Comparison of ENCODE assay signal across 27 cellular contexts in genomic region chr1:14765773-14766172, GRCh38.
DNase-seq lines count a peak whose midpoint lies in the region; ATAC-seq, FAIRE-seq and TF ChIP-seq lines count a peak whose summit lies in the region.
"Had no signal": no experiment of that assay in that cellular context is flagged by ENCODE, and none has a peak within 500 bp of the region (broad histone marks: within the 10 kb centered on the region; RNA-seq: fewer than 3 reads in every experiment).

No MANE protein-coding gene starts in this region.

- TF ChIP-seq RAD21 in H1 (IDR thresholded peaks at IDR 0.05 in 1 of 2, conservative IDR thresholded peaks at IDR 0.05 in 1 of 2; ENCODE audit: low read depth in 2 of 2, low read length in 2 of 2): no peak

- intact Hi-C loops in left ventricle myocardium inferior (cut with micrococcal nuclease): no loop called here
- intact Hi-C loops in transverse colon (cut with DNase I; ENCODE audit: low total_unique reads): no loop called here

- TF ChIP-seq EP300 in H1 (IDR thresholded peaks at IDR 0.05; ENCODE audit: borderline replicate concordance in 1 of 2, low read depth in 2 of 2, low read length in 2 of 2): no peak
- no peak for TF ChIP-seq EP300 in transverse colon (IDR thresholded peaks at IDR 0.05; ENCODE audit: low read depth)

- H3K27me3 ChIP-seq in H1 (replicated peaks in 1 of 4; ENCODE audit: control insufficient read depth in 3 of 4, extremely low read depth in 1 of 4, insufficient read depth in 3 of 4, low read length in 3 of 4) (no peaks in the 10 kb centered on the region; a peak in 1 of 7 replicates), left ventricle myocardium inferior (ENCODE audit: low read depth) (peaks cover 72% of the 10 kb centered on the region), transverse colon (no peaks in the 10 kb centered on the region)

- no peaks in the 10 kb centered on the region for H3K79me1 ChIP-seq in H1 (ENCODE audit: low read depth, low read length)

- H2BK12ac ChIP-seq in H1 (ENCODE audit: low read depth, low read length): peak overlapping the region; percentile 75

- H2BK120ac ChIP-seq in H1 (replicated peaks; ENCODE audit: low read depth, low read length): no peak overlapping the region

- WGBS in H1 (ENCODE audit: extremely low coverage in 1 of 2, insufficient coverage in 1 of 2, insufficient read length in 1 of 2, insufficient replicate concordance in 2 of 2, low coverage in 1 of 2, low lambda C conversion rate in 2 of 2, missing lambda C conversion rate in 1 of 2), 2 experiments: 93% methylated on average over 6 of the region's 8 CpGs; no CpG with 5 or more reads in 1 of the 2 experiments
- 83 to 89% methylated on average over 7 to 8 of the region's 8 CpGs for WGBS in transverse colon (ENCODE audit: low coverage in 1 of 2), 2 donors

- no peaks in the 10 kb centered on the region for H4K20me1 ChIP-seq in H1 (replicated peaks in 1 of 2; ENCODE audit: control insufficient read depth in 1 of 2, insufficient read depth in 2 of 2, low read length in 2 of 2)

- peak overlapping the region; percentile 8 for H2BK20ac ChIP-seq in H1 (ENCODE audit: low read length)

- H3K9ac ChIP-seq in H1 (replicated peaks in 1 of 4; ENCODE audit: extremely low read depth in 1 of 4, low read depth in 3 of 4, low read length in 3 of 4): no peak overlapping the region
- H3K9ac ChIP-seq: KMS-11 had no signal

- no peak overlapping the region for H4K91ac ChIP-seq in H1 (replicated peaks; ENCODE audit: insufficient read length, low read length)

- no peaks in the 10 kb centered on the region for H3K79me2 ChIP-seq in H1 (ENCODE audit: control insufficient read depth in 1 of 2, insufficient read depth in 2 of 2, low read length in 2 of 2)

- H3K23ac ChIP-seq in H1 (ENCODE audit: insufficient read length): no peak overlapping the region

- TF ChIP-seq CTCF in H1 (IDR thresholded peaks at IDR 0.05; ENCODE audit: control extremely low read depth in 1 of 3, insufficient read depth in 1 of 3, low read depth in 1 of 3, low read length in 3 of 3) (no peak), left ventricle myocardium inferior (IDR thresholded peaks at IDR 0.05; ENCODE audit: borderline replicate concordance) (no peak), transverse colon (IDR thresholded peaks at IDR 0.05) (no peak)

- peaks cover 8 to 19% (median 13%) of the 10 kb centered on the region in 4 experiments for H3K4me1 ChIP-seq in H1 (replicated peaks in 1 of 4; ENCODE audit: control insufficient read depth in 3 of 4, insufficient read depth in 4 of 4, low read length in 3 of 4)
- H3K4me1 ChIP-seq in left ventricle myocardium inferior: no peaks in the 10 kb centered on the region
- H3K4me1 ChIP-seq in transverse colon: no peaks in the 10 kb centered on the region
- H3K4me1 ChIP-seq: SJCRH30, stomach had no signal

- TF ChIP-seq POLR2A in H1 (IDR thresholded peaks at IDR 0.05; ENCODE audit: control extremely low read depth in 1 of 2, low read depth in 2 of 2, low read length in 2 of 2) (no peak), transverse colon (IDR thresholded peaks at IDR 0.05) (no peak)

- no peak overlapping the region for H2BK5ac ChIP-seq in H1 (ENCODE audit: low read depth, low read length)

- no peak overlapping the region for H3K56ac ChIP-seq in H1 (replicated peaks; ENCODE audit: insufficient read length, low read depth, low read length)

- peak overlapping the region; percentile 91; the same call in 1 of the 2 replicates for H2AK5ac ChIP-seq in H1 (ENCODE audit: low read depth, low read length)

- FAIRE-seq in H1 (lab: Jason Lieb, UNC): no peak
- FAIRE-seq: HTR-8/SVneo had no signal

- H3K23me2 ChIP-seq in H1 (ENCODE audit: low read depth, low read length): no peaks in the 10 kb centered on the region

- H4K5ac ChIP-seq in H1 (ENCODE audit: insufficient read length, low read depth, low read length): no peak overlapping the region

- ATAC-seq in GM21737 (IDR thresholded peaks at IDR 0.05; ENCODE audit: unreplicated experiment) (no peak), HG02885 (IDR thresholded peaks at IDR 0.05; ENCODE audit: poor library complexity, unreplicated experiment) (no peak)
- ATAC-seq: right cardiac atrium had no signal

- H3K4me3 ChIP-seq in H1 (ENCODE audit: extremely low read depth in 1 of 4, insufficient read depth in 2 of 4, low read depth in 3 of 4, low read length in 4 of 4) (no peak overlapping the region), left ventricle myocardium inferior (no peak overlapping the region), transverse colon (no peak overlapping the region)
- H3K4me3 ChIP-seq: dorsolateral prefrontal cortex, SJCRH30, stomach had no signal

- CTCF ChIA-PET in H1 (lab: Charles Lee; ENCODE audit: partially characterized antibody): interaction anchor here (0.8 to 8.0 kb wide), 4 partner anchors 12 to 162 kb away, joined by 3 to 77 read pairs (median 4); no protein-coding TSS in a partner anchor

- no peak overlapping the region for H2BK15ac ChIP-seq in H1 (ENCODE audit: low read length)

- POLR2A ChIA-PET in H1 (lab: Charles Lee; ENCODE audit: partially characterized antibody): no interaction called here

- in situ Hi-C loops in Caki2 (cut with HindIII; ENCODE audit: low pct_unique_long_range_greater_than_20kb, low sequenced_read_pairs): no loop called here
- in situ Hi-C loops in transverse colon (cut with MboI; ENCODE audit: low pct_ligation_motif_present in 1 of 4, low pct_unique_long_range_greater_than_20kb in 1 of 4, low sequenced_read_pairs in 3 of 4): no loop called here

- no peak overlapping the region for H2AFZ ChIP-seq in H1 (ENCODE audit: low read length)

- H3K18ac ChIP-seq in H1 (ENCODE audit: extremely low read depth, low read length): no peak overlapping the region; the same call in 1 of the 2 replicates

- no peaks in the 10 kb centered on the region for H3K36me3 ChIP-seq in H1 (ENCODE audit: control insufficient read depth in 2 of 4, insufficient read depth in 4 of 4, low read length in 3 of 4)
- H3K36me3 ChIP-seq in left ventricle myocardium inferior: no peaks in the 10 kb centered on the region
- H3K36me3 ChIP-seq in transverse colon: no peaks in the 10 kb centered on the region
- H3K36me3 ChIP-seq: SJCRH30, stomach had no signal

- no peak overlapping the region for H3K4me2 ChIP-seq in H1 (ENCODE audit: insufficient read depth in 1 of 2, low read depth in 2 of 2, low read length in 2 of 2)
- H3K4me2 ChIP-seq: KMS-11 had no signal

- H3K9me3 ChIP-seq in H1 (ENCODE audit: insufficient read depth in 2 of 2, low read depth in 1 of 2, low read length in 1 of 2): no peaks in the 10 kb centered on the region; a peak in 2 of 4 replicates
- H3K9me3 ChIP-seq in left ventricle myocardium inferior (replicated peaks): no peaks in the 10 kb centered on the region
- H3K9me3 ChIP-seq in transverse colon: no peaks in the 10 kb centered on the region
- H3K9me3 ChIP-seq: SJCRH30, stomach had no signal

- H3K27ac ChIP-seq in H1 (ENCODE audit: low read depth, low read length) (no peak overlapping the region), left ventricle myocardium inferior (replicated peaks) (no peak overlapping the region), transverse colon (no peak overlapping the region)
- H3K27ac ChIP-seq: dorsolateral prefrontal cortex, KMS-11, SJCRH30, stomach had no signal

- no peak overlapping the region for H4K8ac ChIP-seq in H1 (ENCODE audit: extremely low read depth, insufficient read depth, low read length)

- no peak overlapping the region for H3K14ac ChIP-seq in H1 (ENCODE audit: insufficient read length)

- H3K4ac ChIP-seq in H1 (replicated peaks; ENCODE audit: insufficient read length, low read depth, low read length): no peak overlapping the region

- DNase-seq in Caki2 (ENCODE audit: low read depth) (peak; percentile 93), NCI-H2171 (lab: John Stamatoyannopoulos, UW) (peak; percentile 36), H1 (ENCODE audit: low read depth in 1 of 2, low spot score in 2 of 2) (no peak), myocyte (ENCODE audit: low read depth) (peak; percentile 22), left ventricle myocardium inferior (no peak), transverse colon (no peak)
- DNase-seq: activated CD4-positive, alpha-beta T cell treated with anti-CD3 and anti-CD28 coated beads for 4 hours; activated naive CD4-positive, alpha-beta T cell treated with Interleukin-2 at 50 U/mL for 16 hours; activated T-cell treated with anti-CD3 and anti-CD28 coated beads, Interleukin-2, amount 50 U/mL, for 48 hours; anterior cingulate cortex; C1 segment of cervical spinal cord; dorsolateral prefrontal cortex; foreskin melanocyte; hippocampal formation; naive B cell; NCI-H1048; NCI-H1930; NCI-H345; right cardiac atrium; SJCRH30; stomach; T-helper 1 cell; trophoblast cell had no signal

TF ChIP-seq in H1, 55 proteins besides CTCF, POLR2A, EP300 and RAD21:
- no peak for TF ChIP-seq BRCA1 (IDR thresholded peaks at IDR 0.05; ENCODE audit: low read depth, low read length)
TF ChIP-seq in H1: peak in this region for 0.

Comparison
In these comparisons a context has a peak if more than half of its experiments do, and no peak if none do; other contexts are left out.
1. DNase-seq: peak in Caki2 (single experiment), NCI-H2171 (single experiment) and myocyte (single experiment); none in H1 (0 of 2), left ventricle myocardium inferior (single experiment) and transverse colon (single experiment).